11 cellular contexts compared by ENCODE assay signal in genomic region chr3:193843447-193844301, GRCh38.
A peak's percentile ranks its signal among the peaks of the same experiment; 100 is the strongest.
DNase-seq lines count a peak whose midpoint lies in the region; ATAC-seq and TF ChIP-seq lines count a peak whose summit lies in the region.
"Had no signal": no experiment of that assay in that cellular context is flagged by ENCODE, and none has a peak within 500 bp of the region (broad histone marks: within the 10 kb centered on the region; RNA-seq: fewer than 3 reads in every experiment).

No MANE protein-coding gene starts in this region.

- 91% methylated on average over 5 of the region's 5 CpGs for WGBS in right cardiac atrium
- 94% methylated on average over 5 of the region's 5 CpGs for WGBS in heart right ventricle, 2 donors

- H3K4me3 ChIP-seq in right cardiac atrium (ENCODE audit: low read length): no peak overlapping the region
- no peak overlapping the region for H3K4me3 ChIP-seq in heart right ventricle

- DNase-seq in right cardiac atrium (no peak), heart right ventricle (no peak), NCI-H146 treated with DMSO at 0.1 percent for 48 hours (lab: John Stamatoyannopoulos, UW; ENCODE audit: unreplicated experiment) (peak; percentile 79), left lobe of liver (ENCODE audit: low spot score) (no peak), NCI-H2171 (lab: John Stamatoyannopoulos, UW) (no peak), NCI-H1694 treated with DMSO at 0.1 percent for 48 hours (lab: John Stamatoyannopoulos, UW) (no peak)
- DNase-seq: HCEC 1CT, NCI-H774 had no signal

- H3K9me3 ChIP-seq in right cardiac atrium (ENCODE audit: control insufficient read depth, low read length) (no peaks in the 10 kb centered on the region), heart right ventricle (no peaks in the 10 kb centered on the region)

- ATAC-seq in right cardiac atrium: peak; percentile 26 to 28
- ATAC-seq in heart right ventricle: no peak
- ATAC-seq in left lobe of liver: peak; percentile 76
- ATAC-seq in GM21529 (IDR thresholded peaks at IDR 0.05; ENCODE audit: unreplicated experiment): no peak
- no peak for ATAC-seq in HG03045 (IDR thresholded peaks at IDR 0.05; ENCODE audit: unreplicated experiment)

- no peak for TF ChIP-seq CTCF in heart right ventricle (IDR thresholded peaks at IDR 0.05)

- H3K4me1 ChIP-seq in right cardiac atrium (ENCODE audit: control insufficient read depth, insufficient read depth, low read length) (peaks cover 3% of the 10 kb centered on the region), heart right ventricle (peaks cover 0 to 13% (median 5%) of the 10 kb centered on the region in 9 donors)

- H3K27me3 ChIP-seq in right cardiac atrium (ENCODE audit: control insufficient read depth, insufficient read depth) (no peaks in the 10 kb centered on the region), heart right ventricle (no peaks in the 10 kb centered on the region)

- intact Hi-C loops in right cardiac atrium (cut with DNase I): no loop called here
- intact Hi-C loops in heart right ventricle (cut with DNase I): no loop called here

- H3K27ac ChIP-seq in right cardiac atrium (ENCODE audit: low read length) (no peak overlapping the region), heart right ventricle (no peak overlapping the region)
- H3K27ac ChIP-seq: KMS-11 had no signal

- H3K36me3 ChIP-seq in heart right ventricle: no peaks in the 10 kb centered on the region

Comparison
In these comparisons a context has a peak if more than half of its experiments do, and no peak if none do; other contexts are left out.
1. ATAC-seq: peak in right cardiac atrium (2 of 2) and left lobe of liver (single experiment); none in heart right ventricle (0 of 8), GM21529 (single experiment) and HG03045 (single experiment).